ENCODE assay signal across 18 cellular contexts in genomic region chrY:17085303-17085702, GRCh38.
DNase-seq lines count a peak whose midpoint lies in the region; ATAC-seq and TF ChIP-seq lines count a peak whose summit lies in the region.
"Had no signal": no experiment of that assay in that cellular context is flagged by ENCODE, and none has a peak within 500 bp of the region (broad histone marks: within the 10 kb centered on the region; RNA-seq: fewer than 3 reads in every experiment).

No MANE protein-coding gene starts in this region.

- TF ChIP-seq CTCF in DOHH2 (IDR thresholded peaks at IDR 0.05; ENCODE audit: low read depth, low read length, poor library complexity, severe bottlenecking) (no peak), OCI-LY3 (IDR thresholded peaks at IDR 0.05; ENCODE audit: low read depth, low read length) (no peak)

- H3K27me3 ChIP-seq in DOHH2 (ENCODE audit: control insufficient read depth, low read length), result no peaks in the 10 kb centered on the region
- H3K27me3 ChIP-seq in OCI-LY3 (ENCODE audit: low read depth, low read length), result no peaks in the 10 kb centered on the region

- H3K9ac ChIP-seq in OCI-LY3 (ENCODE audit: low read length), result no peak overlapping the region

- H3K9me2 ChIP-seq in DOHH2 (replicated peaks; ENCODE audit: control insufficient read depth, low read length), result no peaks in the 10 kb centered on the region

- no peak overlapping the region for H3K4me2 ChIP-seq in DOHH2 (ENCODE audit: low read length)
- H3K4me2 ChIP-seq in OCI-LY3 (ENCODE audit: low read length), result no peak overlapping the region

- no peak overlapping the region for H3K4me3 ChIP-seq in DOHH2 (ENCODE audit: low read length)
- no peak overlapping the region for H3K4me3 ChIP-seq in OCI-LY3 (ENCODE audit: low read length)

- DNase-seq in KBM-7 (peak; percentile 85), DMS53 (lab: John Stamatoyannopoulos, UW) (no peak)
- DNase-seq in effector memory CD8-positive, alpha-beta T cell, result no peak
- DNase-seq: ACHN, AML-193, COR-L47, H9, NCI-H1092, NCI-H146, NCI-H2081 treated with DMSO at 0.1 percent for 48 hours, NCI-H510A treated with DMSO at 0.1 percent for 48 hours, NCI-H82, SIG-M5 had no signal

- peak; percentile 22 for ATAC-seq in effector memory CD8-positive, alpha-beta T cell (replicated peaks)
- ATAC-seq in HG02763 (IDR thresholded peaks at IDR 0.05; ENCODE audit: unreplicated experiment) (no peak), GM21367 (IDR thresholded peaks at IDR 0.05; ENCODE audit: unreplicated experiment) (no peak)

- H3K9me3 Mint-ChIP-seq in effector memory CD8-positive, alpha-beta T cell, result peaks cover under 1 to 2% of the 10 kb centered on the region in 2 donors
- H3K9me3 Mint-ChIP-seq: H9 had no signal

- H3K79me2 ChIP-seq in DOHH2 (ENCODE audit: control insufficient read depth, low read length) (no peaks in the 10 kb centered on the region), OCI-LY3 (ENCODE audit: low read length) (no peaks in the 10 kb centered on the region)

- H3K4me3 Mint-ChIP-seq in effector memory CD8-positive, alpha-beta T cell, result no peak overlapping the region
- H3K4me3 Mint-ChIP-seq: CD14-positive monocyte, H9 had no signal

- peaks cover 3% of the 10 kb centered on the region for H3K36me3 Mint-ChIP-seq in effector memory CD8-positive, alpha-beta T cell (ENCODE audit: insufficient read depth)
- H3K36me3 Mint-ChIP-seq: CD14-positive monocyte had no signal

- no peaks in the 10 kb centered on the region for H3K4me1 Mint-ChIP-seq in effector memory CD8-positive, alpha-beta T cell (ENCODE audit: low read depth in 2 of 2)
- H3K4me1 Mint-ChIP-seq: CD14-positive monocyte, H9 had no signal

- in situ Hi-C loops in KBM-7 (cut with MboI; ENCODE audit: low pct_unique_long_range_greater_than_20kb, low sequenced_read_pairs), result no loop called here

- H3K27me3 Mint-ChIP-seq in effector memory CD8-positive, alpha-beta T cell, result no peaks in the 10 kb centered on the region

- H4K20me1 ChIP-seq in DOHH2 (ENCODE audit: control insufficient read depth, insufficient read depth, low read depth, low read length), result no peaks in the 10 kb centered on the region
- H4K20me1 ChIP-seq in OCI-LY3 (ENCODE audit: insufficient read depth, low read length), result no peaks in the 10 kb centered on the region

- peaks cover 23% of the 10 kb centered on the region for H3F3A ChIP-seq in DOHH2 (ENCODE audit: control insufficient read depth, insufficient read depth)

- H3K9me3 ChIP-seq in DOHH2 (ENCODE audit: control insufficient read depth, insufficient read depth, low read length) (peaks cover 50% of the 10 kb centered on the region), OCI-LY3 (ENCODE audit: insufficient read depth, low read length) (peaks cover 43% of the 10 kb centered on the region)

- peak overlapping the region; percentile 70 for H3K27ac ChIP-seq in DOHH2 (ENCODE audit: low read depth, low read length)
- H3K27ac ChIP-seq in OCI-LY3 (ENCODE audit: low read length), result peak overlapping the region; percentile 85

- H3K27ac Mint-ChIP-seq in effector memory CD8-positive, alpha-beta T cell, result no peak overlapping the region
- H3K27ac Mint-ChIP-seq: CD14-positive monocyte, H9 had no signal

- H3K36me3 ChIP-seq in DOHH2 (ENCODE audit: control insufficient read depth, low read length) (no peaks in the 10 kb centered on the region), OCI-LY3 (replicated peaks; ENCODE audit: low read depth, low read length) (peaks cover 25% of the 10 kb centered on the region)

- peaks cover 17% of the 10 kb centered on the region for H3K4me1 ChIP-seq in DOHH2 (ENCODE audit: control insufficient read depth, low read length)
- no peaks in the 10 kb centered on the region; the same call in 1 of the 2 replicates for H3K4me1 ChIP-seq in OCI-LY3 (ENCODE audit: low read length)

- H2AFZ ChIP-seq in OCI-LY3 (ENCODE audit: low read depth, low read length), result no peak overlapping the region
